In genomic region chr1:238485906-238486219, GRCh38 we compare ENCODE assay signal across 12 cellular contexts.
DNase-seq lines count a peak whose midpoint lies in the region; ATAC-seq and TF ChIP-seq lines count a peak whose summit lies in the region.
"Had no signal": no experiment of that assay in that cellular context is flagged by ENCODE, and none has a peak within 500 bp of the region (broad histone marks: within the 10 kb centered on the region; RNA-seq: fewer than 3 reads in every experiment).

No MANE protein-coding gene starts in this region.

- ATAC-seq in GM21528 (IDR thresholded peaks at IDR 0.05; ENCODE audit: low FRiP score, unreplicated experiment): no peak

- TF ChIP-seq CTCF in nephron (IDR thresholded peaks at IDR 0.05; ENCODE audit: unreplicated experiment in 3 of 3): no peak

- H3K9me3 Mint-ChIP-seq in nephron: no peaks in the 10 kb centered on the region

- H3K27me3 Mint-ChIP-seq in nephron (ENCODE audit: low read depth): no peaks in the 10 kb centered on the region
- H3K27me3 Mint-ChIP-seq: activated CD4-positive, alpha-beta memory T cell treated with anti-CD3 and anti-CD28 coated beads for 36 hours; activated naive CD4-positive, alpha-beta T cell treated with anti-CD3 and anti-CD28 coated beads, Interleukin-2, amount 50 U/mL, for 24 hours had no signal

- H3K4me1 Mint-ChIP-seq in nephron: peaks cover 27% of the 10 kb centered on the region
- H3K4me1 Mint-ChIP-seq: activated naive CD4-positive, alpha-beta T cell treated with anti-CD3 and anti-CD28 coated beads, Interleukin-2, amount 50 U/mL, for 24 hours had no signal

- H3K27ac Mint-ChIP-seq in nephron: peak overlapping the region; percentile 100
- H3K27ac Mint-ChIP-seq: activated CD4-positive, alpha-beta memory T cell treated with anti-CD3 and anti-CD28 coated beads for 36 hours; activated naive CD4-positive, alpha-beta T cell treated with anti-CD3 and anti-CD28 coated beads, Interleukin-2, amount 50 U/mL, for 24 hours had no signal

- H3K4me3 Mint-ChIP-seq in nephron: peak overlapping the region; percentile 92 to 95 (median 95)
- H3K4me3 Mint-ChIP-seq: activated CD4-positive, alpha-beta memory T cell treated with anti-CD3 and anti-CD28 coated beads for 36 hours; activated naive CD4-positive, alpha-beta T cell treated with anti-CD3 and anti-CD28 coated beads, Interleukin-2, amount 50 U/mL, for 24 hours had no signal

- peaks cover 15% of the 10 kb centered on the region for H3K36me3 Mint-ChIP-seq in nephron (ENCODE audit: low read depth)
- H3K36me3 Mint-ChIP-seq: activated CD4-positive, alpha-beta memory T cell treated with anti-CD3 and anti-CD28 coated beads for 36 hours; activated naive CD4-positive, alpha-beta T cell treated with anti-CD3 and anti-CD28 coated beads, Interleukin-2, amount 50 U/mL, for 24 hours had no signal

- in situ Hi-C loops in ACHN (cut with HindIII; ENCODE audit: low pct_ligation_motif_present, low pct_unique_long_range_greater_than_20kb, low sequenced_read_pairs): no loop called here

- DNase-seq in ACHN (peak; percentile 75), NCI-H2081 treated with DMSO at 0.1 percent for 48 hours (lab: John Stamatoyannopoulos, UW) (peak; percentile 17), dermis blood vessel endothelial cell (peak; percentile 10), NCI-H2107 treated with DMSO at 0.1 percent for 48 hours (lab: John Stamatoyannopoulos, UW; ENCODE audit: unreplicated experiment) (no peak), middle frontal gyrus (ENCODE audit: extremely low spot score, low spot score) (no peak), AG08396 (ENCODE audit: low spot score) (no peak)
- DNase-seq: activated CD4-positive, alpha-beta memory T cell treated with anti-CD3 and anti-CD28 coated beads for 36 hours; GF-D8; NCI-H69 had no signal

Comparison
In these comparisons a context has a peak if more than half of its experiments do, and no peak if none do; other contexts are left out.
1. DNase-seq: peak in ACHN (single experiment), NCI-H2081 treated with DMSO at 0.1 percent for 48 hours (single experiment) and dermis blood vessel endothelial cell (single experiment); none in NCI-H2107 treated with DMSO at 0.1 percent for 48 hours (single experiment), middle frontal gyrus (single experiment) and AG08396 (single experiment).